ENCODE assay signal across 1 cellular context in the genomic region with DNA sequence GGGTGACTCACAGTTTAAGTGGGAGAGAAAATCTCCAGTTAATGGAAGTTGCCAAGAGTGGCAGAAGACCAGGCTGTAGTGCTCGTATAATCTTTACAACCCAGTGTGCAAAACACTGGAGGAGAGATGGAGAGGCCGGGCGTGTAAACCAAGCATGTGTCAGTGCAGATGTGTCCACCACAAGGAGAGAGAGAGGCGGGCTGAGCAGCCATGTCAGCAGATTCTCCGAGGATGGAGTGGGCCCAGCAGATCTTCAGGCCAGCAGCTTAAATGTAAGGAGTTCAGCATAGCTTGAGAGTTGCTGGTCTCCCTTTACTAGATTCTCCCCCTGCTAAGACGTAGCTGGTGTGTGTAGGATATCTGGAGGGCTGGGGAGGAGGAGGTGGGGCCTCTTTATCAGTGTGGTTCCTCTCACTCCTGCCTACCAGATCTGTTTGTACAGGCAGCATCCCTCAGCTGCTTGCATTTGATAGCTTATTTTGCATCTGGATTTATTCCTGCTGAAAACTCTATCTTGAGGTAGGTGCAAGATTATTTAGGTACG.
A peak's percentile ranks its signal among the peaks of the same experiment; 100 is the strongest.
TF ChIP-seq lines count a peak whose summit lies in the region.

No MANE protein-coding gene starts in this region.

TF ChIP-seq in K562, 482 proteins besides CTCF, POLR2A, EP300 and RAD21 (continued from another document and continues in another):
- TF ChIP-seq RBM14 (IDR thresholded peaks at IDR 0.05; ENCODE audit: borderline replicate concordance, insufficient read depth, low read depth, low read length) (no peak), FOXA1 (IDR thresholded peaks at IDR 0.05; ENCODE audit: borderline replicate concordance) (peak; percentile 88), HDAC3 (IDR thresholded peaks at IDR 0.05; ENCODE audit: borderline replicate concordance, partially characterized antibody) (peak; percentile 71), ZFP1 (CRISPR knock-in tag; IDR thresholded peaks at IDR 0.05) (no peak), STAT5A (IDR thresholded peaks at IDR 0.05; ENCODE audit: borderline replicate concordance, low read length) (peak; percentile 88), CC2D1A (IDR thresholded peaks at IDR 0.05) (peak; percentile 87; the same call in 1 of the 2 replicates), ZFP36 (IDR thresholded peaks at IDR 0.05; ENCODE audit: low read depth, low read length, partially characterized antibody) (peak; percentile 25), TCF3 (CRISPR knock-in tag; IDR thresholded peaks at IDR 0.05) (peak; percentile 95), ATF1 (CRISPR knock-in tag; IDR thresholded peaks at IDR 0.05) (no peak), ATF1 (tag; IDR thresholded peaks at IDR 0.05) (peak; percentile 52), ZNF274 (IDR thresholded peaks at IDR 0.05; ENCODE audit: borderline replicate concordance, low read depth, low read length) (no peak), TAF9B (IDR thresholded peaks at IDR 0.05; ENCODE audit: partially characterized antibody) (no peak), SMAD4 (CRISPR knock-in tag; conservative IDR thresholded peaks at IDR 0.05) (peak; percentile 65), ZNF316 (IDR thresholded peaks at IDR 0.05) (peak; percentile 91), DDX20 (tag; IDR thresholded peaks at IDR 0.05; ENCODE audit: low read depth) (no peak), ZKSCAN8 (CRISPR knock-in tag; IDR thresholded peaks at IDR 0.05) (peak; percentile 64; the same call in 1 of the 2 replicates), DMBX1 (CRISPR knock-in tag; IDR thresholded peaks at IDR 0.05; ENCODE audit: borderline replicate concordance) (0 out of 2 replicates have a peak, but pooled peaks have one; percentile 24), TAL1 (IDR thresholded peaks at IDR 0.05) (peak; percentile 95), SMARCA4 (IDR thresholded peaks at IDR 0.05) (peak; percentile 87), HDAC1 (IDR thresholded peaks at IDR 0.05) (peak in 1 of 2 experiments; percentile 43; a peak in 1 of 4 replicates), FOXK2 (conservative IDR thresholded peaks at IDR 0.05 in 1 of 2, IDR thresholded peaks at IDR 0.05 in 1 of 2; ENCODE audit: low read depth in 2 of 2) (0 out of 4 replicates have a peak, but pooled peaks of 1 of the 2 experiments have one; percentile 18), PHB2 (IDR thresholded peaks at IDR 0.05; ENCODE audit: low read depth) (peak; percentile 77; the same call in 1 of the 2 replicates), ZFP30 (CRISPR knock-in tag; IDR thresholded peaks at IDR 0.05; ENCODE audit: borderline replicate concordance) (no peak), HSF4 (CRISPR knock-in tag; IDR thresholded peaks at IDR 0.05; ENCODE audit: borderline replicate concordance) (no peak), GATA2 (CRISPR knock-in tag; IDR thresholded peaks at IDR 0.05) (peak; percentile 83), SRSF1 (IDR thresholded peaks at IDR 0.05; ENCODE audit: low read depth, low read length) (no peak), FOXA3 (CRISPR knock-in tag; conservative IDR thresholded peaks at IDR 0.05 in 1 of 2, IDR thresholded peaks at IDR 0.05 in 1 of 2) (peak; percentile 90 to 94), SOX6 (IDR thresholded peaks at IDR 0.05) (peak; percentile 89), KLF16 (IDR thresholded peaks at IDR 0.05) (peak; percentile 86), MAFK (IDR thresholded peaks at IDR 0.05; ENCODE audit: low read length) (peak; percentile 56), TCF7L2 (IDR thresholded peaks at IDR 0.05; ENCODE audit: low read depth, low read length) (no peak), MAZ (CRISPR knock-in tag; conservative IDR thresholded peaks at IDR 0.05 in 1 of 2, IDR thresholded peaks at IDR 0.05 in 1 of 2) (peak; percentile 28 to 51; a peak in 2 of 4 replicates), SAFB (IDR thresholded peaks at IDR 0.05; ENCODE audit: borderline replicate concordance, low read depth, low read length) (no peak), MYC (IDR thresholded peaks at IDR 0.05; ENCODE audit: low read depth, low read length) (0 out of 2 replicates have a peak, but pooled peaks have one; percentile 26), MYC (CRISPR knock-in tag; IDR thresholded peaks at IDR 0.05; ENCODE audit: borderline replicate concordance, low read depth) (no peak), SRSF3 (IDR thresholded peaks at IDR 0.05; ENCODE audit: insufficient read depth, low read length) (no peak), ZNF77 (CRISPR knock-in tag; IDR thresholded peaks at IDR 0.05) (no peak), NFYB (IDR thresholded peaks at IDR 0.05; ENCODE audit: extremely low read depth, insufficient read length) (no peak)
- TF ChIP-seq, protein P1, sequence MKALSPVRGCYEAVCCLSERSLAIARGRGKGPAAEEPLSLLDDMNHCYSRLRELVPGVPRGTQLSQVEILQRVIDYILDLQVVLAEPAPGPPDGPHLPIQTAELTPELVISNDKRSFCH (CRISPR knock-in tag; IDR thresholded peaks at IDR 0.05), result no peak
- TF ChIP-seq, protein P1 (tag; IDR thresholded peaks at IDR 0.05), result peak; percentile 66; the same call in 1 of the 2 replicates
- TF ChIP-seq, protein P2, sequence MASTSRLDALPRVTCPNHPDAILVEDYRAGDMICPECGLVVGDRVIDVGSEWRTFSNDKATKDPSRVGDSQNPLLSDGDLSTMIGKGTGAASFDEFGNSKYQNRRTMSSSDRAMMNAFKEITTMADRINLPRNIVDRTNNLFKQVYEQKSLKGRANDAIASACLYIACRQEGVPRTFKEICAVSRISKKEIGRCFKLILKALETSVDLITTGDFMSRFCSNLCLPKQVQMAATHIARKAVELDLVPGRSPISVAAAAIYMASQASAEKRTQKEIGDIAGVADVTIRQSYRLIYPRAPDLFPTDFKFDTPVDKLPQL (IDR thresholded peaks at IDR 0.05; ENCODE audit: extremely low read depth, insufficient read length), result no peak
- TF ChIP-seq, protein P3, sequence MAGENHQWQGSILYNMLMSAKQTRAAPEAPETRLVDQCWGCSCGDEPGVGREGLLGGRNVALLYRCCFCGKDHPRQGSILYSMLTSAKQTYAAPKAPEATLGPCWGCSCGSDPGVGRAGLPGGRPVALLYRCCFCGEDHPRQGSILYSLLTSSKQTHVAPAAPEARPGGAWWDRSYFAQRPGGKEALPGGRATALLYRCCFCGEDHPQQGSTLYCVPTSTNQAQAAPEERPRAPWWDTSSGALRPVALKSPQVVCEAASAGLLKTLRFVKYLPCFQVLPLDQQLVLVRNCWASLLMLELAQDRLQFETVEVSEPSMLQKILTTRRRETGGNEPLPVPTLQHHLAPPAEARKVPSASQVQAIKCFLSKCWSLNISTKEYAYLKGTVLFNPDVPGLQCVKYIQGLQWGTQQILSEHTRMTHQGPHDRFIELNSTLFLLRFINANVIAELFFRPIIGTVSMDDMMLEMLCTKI (IDR thresholded peaks at IDR 0.05; ENCODE audit: partially characterized antibody), result no peak
- TF ChIP-seq, protein P4, sequence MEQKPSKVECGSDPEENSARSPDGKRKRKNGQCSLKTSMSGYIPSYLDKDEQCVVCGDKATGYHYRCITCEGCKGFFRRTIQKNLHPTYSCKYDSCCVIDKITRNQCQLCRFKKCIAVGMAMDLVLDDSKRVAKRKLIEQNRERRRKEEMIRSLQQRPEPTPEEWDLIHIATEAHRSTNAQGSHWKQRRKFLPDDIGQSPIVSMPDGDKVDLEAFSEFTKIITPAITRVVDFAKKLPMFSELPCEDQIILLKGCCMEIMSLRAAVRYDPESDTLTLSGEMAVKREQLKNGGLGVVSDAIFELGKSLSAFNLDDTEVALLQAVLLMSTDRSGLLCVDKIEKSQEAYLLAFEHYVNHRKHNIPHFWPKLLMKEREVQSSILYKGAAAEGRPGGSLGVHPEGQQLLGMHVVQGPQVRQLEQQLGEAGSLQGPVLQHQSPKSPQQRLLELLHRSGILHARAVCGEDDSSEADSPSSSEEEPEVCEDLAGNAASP (IDR thresholded peaks at IDR 0.05), result no peak
- TF ChIP-seq, protein P5, sequence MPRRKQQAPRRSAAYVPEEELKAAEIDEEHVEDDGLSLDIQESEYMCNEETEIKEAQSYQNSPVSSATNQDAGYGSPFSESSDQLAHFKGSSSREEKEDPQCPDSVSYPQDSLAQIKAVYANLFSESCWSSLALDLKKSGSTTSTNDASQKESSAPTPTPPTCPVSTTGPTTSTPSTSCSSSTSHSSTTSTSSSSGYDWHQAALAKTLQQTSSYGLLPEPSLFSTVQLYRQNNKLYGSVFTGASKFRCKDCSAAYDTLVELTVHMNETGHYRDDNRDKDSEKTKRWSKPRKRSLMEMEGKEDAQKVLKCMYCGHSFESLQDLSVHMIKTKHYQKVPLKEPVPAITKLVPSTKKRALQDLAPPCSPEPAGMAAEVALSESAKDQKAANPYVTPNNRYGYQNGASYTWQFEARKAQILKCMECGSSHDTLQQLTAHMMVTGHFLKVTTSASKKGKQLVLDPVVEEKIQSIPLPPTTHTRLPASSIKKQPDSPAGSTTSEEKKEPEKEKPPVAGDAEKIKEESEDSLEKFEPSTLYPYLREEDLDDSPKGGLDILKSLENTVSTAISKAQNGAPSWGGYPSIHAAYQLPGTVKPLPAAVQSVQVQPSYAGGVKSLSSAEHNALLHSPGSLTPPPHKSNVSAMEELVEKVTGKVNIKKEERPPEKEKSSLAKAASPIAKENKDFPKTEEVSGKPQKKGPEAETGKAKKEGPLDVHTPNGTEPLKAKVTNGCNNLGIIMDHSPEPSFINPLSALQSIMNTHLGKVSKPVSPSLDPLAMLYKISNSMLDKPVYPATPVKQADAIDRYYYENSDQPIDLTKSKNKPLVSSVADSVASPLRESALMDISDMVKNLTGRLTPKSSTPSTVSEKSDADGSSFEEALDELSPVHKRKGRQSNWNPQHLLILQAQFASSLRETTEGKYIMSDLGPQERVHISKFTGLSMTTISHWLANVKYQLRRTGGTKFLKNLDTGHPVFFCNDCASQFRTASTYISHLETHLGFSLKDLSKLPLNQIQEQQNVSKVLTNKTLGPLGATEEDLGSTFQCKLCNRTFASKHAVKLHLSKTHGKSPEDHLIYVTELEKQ (CRISPR knock-in tag; IDR thresholded peaks at IDR 0.05), result no peak
- TF ChIP-seq, protein P6, sequence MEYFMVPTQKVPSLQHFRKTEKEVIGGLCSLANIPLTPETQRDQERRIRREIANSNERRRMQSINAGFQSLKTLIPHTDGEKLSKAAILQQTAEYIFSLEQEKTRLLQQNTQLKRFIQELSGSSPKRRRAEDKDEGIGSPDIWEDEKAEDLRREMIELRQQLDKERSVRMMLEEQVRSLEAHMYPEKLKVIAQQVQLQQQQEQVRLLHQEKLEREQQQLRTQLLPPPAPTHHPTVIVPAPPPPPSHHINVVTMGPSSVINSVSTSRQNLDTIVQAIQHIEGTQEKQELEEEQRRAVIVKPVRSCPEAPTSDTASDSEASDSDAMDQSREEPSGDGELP (CRISPR knock-in tag; IDR thresholded peaks at IDR 0.05; ENCODE audit: borderline replicate concordance), result peak; percentile 42; the same call in 1 of the 2 replicates
- TF ChIP-seq, protein P7, sequence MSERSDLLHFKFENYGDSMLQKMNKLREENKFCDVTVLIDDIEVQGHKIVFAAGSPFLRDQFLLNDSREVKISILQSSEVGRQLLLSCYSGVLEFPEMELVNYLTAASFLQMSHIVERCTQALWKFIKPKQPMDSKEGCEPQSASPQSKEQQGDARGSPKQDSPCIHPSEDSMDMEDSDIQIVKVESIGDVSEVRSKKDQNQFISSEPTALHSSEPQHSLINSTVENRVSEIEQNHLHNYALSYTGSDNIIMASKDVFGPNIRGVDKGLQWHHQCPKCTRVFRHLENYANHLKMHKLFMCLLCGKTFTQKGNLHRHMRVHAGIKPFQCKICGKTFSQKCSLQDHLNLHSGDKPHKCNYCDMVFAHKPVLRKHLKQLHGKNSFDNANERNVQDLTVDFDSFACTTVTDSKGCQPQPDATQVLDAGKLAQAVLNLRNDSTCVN (CRISPR knock-in tag; IDR thresholded peaks at IDR 0.05), result no peak
- TF ChIP-seq, protein P8, sequence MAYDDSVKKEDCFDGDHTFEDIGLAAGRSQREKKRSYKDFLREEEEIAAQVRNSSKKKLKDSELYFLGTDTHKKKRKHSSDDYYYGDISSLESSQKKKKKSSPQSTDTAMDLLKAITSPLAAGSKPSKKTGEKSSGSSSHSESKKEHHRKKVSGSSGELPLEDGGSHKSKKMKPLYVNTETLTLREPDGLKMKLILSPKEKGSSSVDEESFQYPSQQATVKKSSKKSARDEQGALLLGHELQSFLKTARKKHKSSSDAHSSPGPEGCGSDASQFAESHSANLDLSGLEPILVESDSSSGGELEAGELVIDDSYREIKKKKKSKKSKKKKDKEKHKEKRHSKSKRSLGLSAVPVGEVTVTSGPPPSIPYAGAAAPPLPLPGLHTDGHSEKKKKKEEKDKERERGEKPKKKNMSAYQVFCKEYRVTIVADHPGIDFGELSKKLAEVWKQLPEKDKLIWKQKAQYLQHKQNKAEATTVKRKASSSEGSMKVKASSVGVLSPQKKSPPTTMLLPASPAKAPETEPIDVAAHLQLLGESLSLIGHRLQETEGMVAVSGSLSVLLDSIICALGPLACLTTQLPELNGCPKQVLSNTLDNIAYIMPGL (CRISPR knock-in tag; IDR thresholded peaks at IDR 0.05), result no peak
- TF ChIP-seq, protein P9, sequence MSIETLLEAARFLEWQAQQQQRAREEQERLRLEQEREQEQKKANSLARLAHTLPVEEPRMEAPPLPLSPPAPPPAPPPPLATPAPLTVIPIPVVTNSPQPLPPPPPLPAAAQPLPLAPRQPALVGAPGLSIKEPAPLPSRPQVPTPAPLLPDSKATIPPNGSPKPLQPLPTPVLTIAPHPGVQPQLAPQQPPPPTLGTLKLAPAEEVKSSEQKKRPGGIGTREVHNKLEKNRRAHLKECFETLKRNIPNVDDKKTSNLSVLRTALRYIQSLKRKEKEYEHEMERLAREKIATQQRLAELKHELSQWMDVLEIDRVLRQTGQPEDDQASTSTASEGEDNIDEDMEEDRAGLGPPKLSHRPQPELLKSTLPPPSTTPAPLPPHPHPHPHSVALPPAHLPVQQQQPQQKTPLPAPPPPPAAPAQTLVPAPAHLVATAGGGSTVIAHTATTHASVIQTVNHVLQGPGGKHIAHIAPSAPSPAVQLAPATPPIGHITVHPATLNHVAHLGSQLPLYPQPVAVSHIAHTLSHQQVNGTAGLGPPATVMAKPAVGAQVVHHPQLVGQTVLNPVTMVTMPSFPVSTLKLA (conservative IDR thresholded peaks at IDR 0.05), result peak in 1 of 2 experiments; percentile 40; a peak in 1 of 4 replicates
- TF ChIP-seq, protein P10, sequence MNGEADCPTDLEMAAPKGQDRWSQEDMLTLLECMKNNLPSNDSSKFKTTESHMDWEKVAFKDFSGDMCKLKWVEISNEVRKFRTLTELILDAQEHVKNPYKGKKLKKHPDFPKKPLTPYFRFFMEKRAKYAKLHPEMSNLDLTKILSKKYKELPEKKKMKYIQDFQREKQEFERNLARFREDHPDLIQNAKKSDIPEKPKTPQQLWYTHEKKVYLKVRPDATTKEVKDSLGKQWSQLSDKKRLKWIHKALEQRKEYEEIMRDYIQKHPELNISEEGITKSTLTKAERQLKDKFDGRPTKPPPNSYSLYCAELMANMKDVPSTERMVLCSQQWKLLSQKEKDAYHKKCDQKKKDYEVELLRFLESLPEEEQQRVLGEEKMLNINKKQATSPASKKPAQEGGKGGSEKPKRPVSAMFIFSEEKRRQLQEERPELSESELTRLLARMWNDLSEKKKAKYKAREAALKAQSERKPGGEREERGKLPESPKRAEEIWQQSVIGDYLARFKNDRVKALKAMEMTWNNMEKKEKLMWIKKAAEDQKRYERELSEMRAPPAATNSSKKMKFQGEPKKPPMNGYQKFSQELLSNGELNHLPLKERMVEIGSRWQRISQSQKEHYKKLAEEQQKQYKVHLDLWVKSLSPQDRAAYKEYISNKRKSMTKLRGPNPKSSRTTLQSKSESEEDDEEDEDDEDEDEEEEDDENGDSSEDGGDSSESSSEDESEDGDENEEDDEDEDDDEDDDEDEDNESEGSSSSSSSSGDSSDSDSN (IDR thresholded peaks at IDR 0.05; ENCODE audit: borderline replicate concordance in 1 of 2, low read depth in 2 of 2, low read length in 2 of 2), result peak in 1 of 2 experiments; percentile 33; a peak in 1 of 4 replicates
